ENCODE assay signal across 20 cellular contexts in the genomic region with DNA sequence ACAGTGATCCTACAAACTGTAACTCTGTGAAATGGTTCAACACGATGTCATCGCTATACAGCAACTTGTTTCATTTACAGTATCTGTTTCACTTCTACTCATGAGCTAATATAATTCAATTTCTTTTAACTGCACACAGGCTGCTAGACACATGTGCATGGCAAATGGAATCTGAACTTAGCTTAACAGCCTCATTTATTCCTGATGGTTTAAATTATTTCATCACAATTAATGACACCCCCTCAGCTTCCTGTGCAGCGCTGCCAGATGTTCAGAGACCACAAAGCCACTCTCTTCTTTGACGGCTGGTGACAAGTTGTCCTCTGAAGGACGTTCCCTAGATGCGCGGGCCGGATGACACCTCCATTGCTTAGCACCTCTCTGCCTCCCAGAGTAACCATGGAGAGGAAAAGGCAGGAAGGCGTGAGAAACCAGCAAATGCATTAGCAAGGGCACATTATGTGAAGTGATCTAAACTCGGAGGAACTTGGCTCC.
DNase-seq lines count a peak whose midpoint lies in the region; ATAC-seq and TF ChIP-seq lines count a peak whose summit lies in the region.
"Had no signal": no experiment of that assay in that cellular context is flagged by ENCODE, and none has a peak within 500 bp of the region (broad histone marks: within the 10 kb centered on the region; RNA-seq: fewer than 3 reads in every experiment).

No MANE protein-coding gene starts in this region.

- H3K23ac ChIP-seq in mesenchymal stem cell (ENCODE audit: low read length in 2 of 2), result no peak overlapping the region

- peaks cover 5% of the 10 kb centered on the region for H3K4me1 ChIP-seq in mesenchymal stem cell (ENCODE audit: control insufficient read depth, insufficient read depth, low read depth, low read length)
- no peaks in the 10 kb centered on the region for H3K4me1 ChIP-seq in effector memory CD4-positive, alpha-beta T cell (ENCODE audit: control insufficient read depth, insufficient read depth, low read length, poor library complexity, severe bottlenecking)
- H3K4me1 ChIP-seq: heart right ventricle, right atrium auricular region, tibial artery had no signal

- peaks cover 13% of the 10 kb centered on the region for H3K79me1 ChIP-seq in mesenchymal stem cell (replicated peaks; ENCODE audit: low read length, poor library complexity, severe bottlenecking)

- H3K18ac ChIP-seq in mesenchymal stem cell (ENCODE audit: low read depth in 1 of 2, low read length in 2 of 2), result peak overlapping the region; percentile 4 to 77

- peak overlapping the region; percentile 71 for H2AK5ac ChIP-seq in mesenchymal stem cell (ENCODE audit: low read length, severe bottlenecking)

- 78% methylated on average over 10 of the region's 10 CpGs for WGBS in mesenchymal stem cell

- in situ Hi-C loops in GM13976 (cut with MboI; ENCODE audit: low sequenced_read_pairs, unreplicated experiment), result no loop called here

- H3K4me2 ChIP-seq in mesenchymal stem cell (ENCODE audit: low read length, poor library complexity, severe bottlenecking), result no peak overlapping the region

- peak overlapping the region; percentile 60 for H2BK15ac ChIP-seq in mesenchymal stem cell (ENCODE audit: low read depth, poor library complexity, severe bottlenecking)

- no peak overlapping the region for H3K27ac ChIP-seq in mesenchymal stem cell (ENCODE audit: low read length, poor library complexity, severe bottlenecking)
- no peak overlapping the region for H3K27ac ChIP-seq in effector memory CD4-positive, alpha-beta T cell (ENCODE audit: insufficient read depth, low read length, poor library complexity, severe bottlenecking)
- H3K27ac ChIP-seq: right atrium auricular region, tibial artery had no signal

- H3K36me3 ChIP-seq in mesenchymal stem cell (ENCODE audit: control insufficient read depth in 1 of 2, insufficient read depth in 2 of 2, low read depth in 1 of 2, low read length in 2 of 2), result peaks cover 0 to 17% of the 10 kb centered on the region in 2 experiments
- no peaks in the 10 kb centered on the region for H3K36me3 ChIP-seq in effector memory CD4-positive, alpha-beta T cell (ENCODE audit: control insufficient read depth, insufficient read depth, low read length)
- H3K36me3 ChIP-seq: heart right ventricle, right atrium auricular region, tibial artery had no signal

- no peak overlapping the region for H2AFZ ChIP-seq in mesenchymal stem cell (ENCODE audit: low read depth, low read length)

- no peak overlapping the region for H2BK12ac ChIP-seq in mesenchymal stem cell (ENCODE audit: low read length in 2 of 2)

- H3K27me3 ChIP-seq in mesenchymal stem cell (ENCODE audit: control insufficient read depth in 1 of 2, insufficient read depth in 1 of 2, low read length in 2 of 2), result no peaks in the 10 kb centered on the region
- no peaks in the 10 kb centered on the region for H3K27me3 ChIP-seq in effector memory CD4-positive, alpha-beta T cell (replicated peaks; ENCODE audit: control insufficient read depth, insufficient read depth, low read length, poor library complexity, severe bottlenecking)
- H3K27me3 ChIP-seq: heart right ventricle, right atrium auricular region, tibial artery had no signal

- ATAC-seq in GM21390 (IDR thresholded peaks at IDR 0.05; ENCODE audit: unreplicated experiment), result no peak
- ATAC-seq: heart right ventricle had no signal

- no peak overlapping the region for H2BK5ac ChIP-seq in mesenchymal stem cell (ENCODE audit: low read depth, low read length, poor library complexity, severe bottlenecking)

- H4K8ac ChIP-seq in mesenchymal stem cell (ENCODE audit: low read length), result peak overlapping the region; percentile 0

- peak overlapping the region; percentile 48 for H4K91ac ChIP-seq in mesenchymal stem cell (ENCODE audit: low read length)

- no peak for TF ChIP-seq CTCF in GM13976 (IDR thresholded peaks at IDR 0.05; ENCODE audit: borderline replicate concordance, control extremely low read depth, extremely low read depth, insufficient read depth, missing control alignments)

- H2BK120ac ChIP-seq in mesenchymal stem cell (ENCODE audit: low read depth, low read length), result no peak overlapping the region

- no peaks in the 10 kb centered on the region for H3K9me3 ChIP-seq in mesenchymal stem cell (ENCODE audit: control insufficient read depth, low read length)
- H3K9me3 ChIP-seq in effector memory CD4-positive, alpha-beta T cell (ENCODE audit: control insufficient read depth, low read length), result no peaks in the 10 kb centered on the region
- H3K9me3 ChIP-seq: heart right ventricle, right atrium auricular region, tibial artery had no signal

- no peak overlapping the region for H3K4ac ChIP-seq in mesenchymal stem cell (ENCODE audit: low read depth in 1 of 2, low read length in 2 of 2)

- DNase-seq in NCI-H2171 treated with DMSO at 0.1 percent for 48 hours (lab: John Stamatoyannopoulos, UW) (peak; percentile 7), NCI-H2171 (lab: John Stamatoyannopoulos, UW) (no peak), astrocyte of the hippocampus (ENCODE audit: low read depth, low spot score) (peak; percentile 27), mesenchymal stem cell (no peak), NCI-H446 treated with DMSO at 0.1 percent for 48 hours (lab: John Stamatoyannopoulos, UW) (no peak), GM13976 (ENCODE audit: low spot score) (no peak)
- DNase-seq in effector memory CD4-positive, alpha-beta T cell, result no peak
- DNase-seq: 8988T; activated CD4-positive, alpha-beta T cell treated with anti-CD3 and anti-CD28 coated beads, Interleukin-2, amount 50 U/mL, for 4 hours; CD8-positive, alpha-beta memory T cell; GF-D8; heart right ventricle; kidney glomerular epithelial cell; naive B cell; NCI-H1694; NCI-H82; stimulated activated CD4-positive, alpha-beta T cell treated with anti-CD3 and anti-CD28 coated beads, Interleukin-2, amount 100 ng/mL, for 48 hours; tibial artery had no signal

- H3K14ac ChIP-seq in mesenchymal stem cell (ENCODE audit: low read length in 2 of 2), result no peak overlapping the region

- no peak overlapping the region for H3K4me3 ChIP-seq in mesenchymal stem cell (ENCODE audit: insufficient read depth in 1 of 2, low read depth in 1 of 2, low read length in 2 of 2)
- H3K4me3 ChIP-seq in effector memory CD4-positive, alpha-beta T cell (ENCODE audit: insufficient read depth, low read depth, low read length, poor library complexity, severe bottlenecking), result no peak overlapping the region
- H3K4me3 ChIP-seq: heart right ventricle, right atrium auricular region, tibial artery had no signal

- peak overlapping the region; percentile 87 for H3K9ac ChIP-seq in mesenchymal stem cell (ENCODE audit: low read length)

Comparison
In these comparisons a context has a peak if more than half of its experiments do, and no peak if none do; other contexts are left out.
1. DNase-seq: peak in NCI-H2171 treated with DMSO at 0.1 percent for 48 hours (single experiment) and astrocyte of the hippocampus (single experiment); none in NCI-H2171 (single experiment), mesenchymal stem cell (single experiment), effector memory CD4-positive, alpha-beta T cell (0 of 3), NCI-H446 treated with DMSO at 0.1 percent for 48 hours (single experiment) and GM13976 (single experiment).